ENCODE assay signal across 8 cellular contexts in the genomic region with DNA sequence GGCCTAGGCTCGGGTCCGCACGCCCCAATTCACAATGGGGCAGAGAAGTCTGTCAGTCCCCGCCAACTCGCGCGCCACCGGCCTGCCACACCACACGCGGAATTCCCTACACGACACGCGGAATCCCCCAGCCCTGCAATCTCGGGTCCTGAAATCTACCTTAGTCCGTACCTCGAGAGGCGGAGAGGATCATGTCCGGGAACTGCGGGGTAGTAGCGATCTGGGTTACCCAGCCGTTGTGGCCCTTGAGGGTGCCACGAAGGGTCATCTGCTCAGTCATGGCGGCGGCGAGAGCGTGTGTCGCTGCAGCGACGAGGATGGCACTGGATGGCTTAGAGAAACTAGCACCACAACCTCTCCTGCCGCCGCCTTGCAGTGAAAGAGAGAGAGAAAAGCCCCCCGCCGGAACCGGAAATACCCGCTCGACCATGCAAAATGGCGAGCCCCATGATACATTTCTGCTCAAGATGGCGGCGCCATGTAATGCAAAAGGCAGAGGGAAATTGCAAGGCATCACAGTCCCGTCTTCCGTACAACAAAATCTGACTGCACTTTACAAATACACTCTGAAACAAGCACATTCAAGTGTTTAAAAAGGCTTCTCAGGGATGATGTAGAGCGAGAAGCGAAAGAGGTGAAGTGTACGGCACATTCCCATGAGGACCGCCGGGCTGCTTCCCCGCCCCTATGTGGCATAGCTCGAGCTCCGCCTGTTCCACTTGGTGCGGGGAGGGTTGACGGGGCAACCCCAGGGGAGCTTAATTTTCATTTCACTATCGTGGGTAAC. TPM values are rescaled to one million over a fixed set of nuclear protein-coding genes. Genes with fewer than 3 reads are reported as not detected.
DNase-seq lines count a peak whose midpoint lies in the region; ATAC-seq and TF ChIP-seq lines count a peak whose summit lies in the region.

Gene RACK1 (minus strand): TSS at position 386 of the 787 bp plus-strand sequence. CDS start 106 bp downstream, at position 280.

- H3K36me3 ChIP-seq in Caco-2 (ENCODE audit: control insufficient read depth, insufficient read depth, low read length) (peaks cover 18% of the 10 kb centered on the region), subcutaneous abdominal adipose tissue (ENCODE audit: control insufficient read depth in 5 of 5, insufficient read depth in 5 of 5, low read length in 5 of 5) (peaks cover 0 to 35% (median 29%) of the 10 kb centered on the region in 5 donors)

- no peak for TF ChIP-seq CTCF in Caco-2 (IDR thresholded peaks at IDR 0.05; ENCODE audit: insufficient read depth in 1 of 2, low read depth in 1 of 2, low read length in 1 of 2, severe bottlenecking in 1 of 2, unreplicated experiment in 1 of 2)
- TF ChIP-seq CTCF in fibroblast of mammary gland (conservative IDR thresholded peaks at IDR 0.05; ENCODE audit: control insufficient read depth, insufficient read depth, low read depth, low read length), result no peak
- no peak for TF ChIP-seq CTCF in neural crest cell (conservative IDR thresholded peaks at IDR 0.05)

- POLR2A ChIA-PET in Caco-2 (lab: Charles Lee), result interaction anchor here (1.0 to 1.1 kb wide), 5 partner anchors 9 to 59 kb away, joined by 3 to 9 read pairs (median 5); partner anchors contain the start of gene TRIM41

- H3K27me3 ChIP-seq in Caco-2 (replicated peaks; ENCODE audit: control insufficient read depth, insufficient read depth, low read length), result no peaks in the 10 kb centered on the region
- no peaks in the 10 kb centered on the region for H3K27me3 ChIP-seq in subcutaneous abdominal adipose tissue (ENCODE audit: control insufficient read depth in 5 of 5, insufficient read depth in 4 of 5, low read length in 5 of 5)

- H3K4me3 ChIP-seq in Caco-2 (ENCODE audit: low read depth, low read length) (peak within 1 kb of the TSS; percentile 87), fibroblast of mammary gland (ENCODE audit: control insufficient read depth, low read depth, low read length) (peak within 1 kb of the TSS; percentile 98), subcutaneous abdominal adipose tissue (ENCODE audit: low read depth in 1 of 5, low read length in 5 of 5) (peak within 1 kb of the TSS; percentile 89 to 100 (median 99))

- H3K27ac Mint-ChIP-seq in Caco-2 (ENCODE audit: unreplicated experiment) (peak within 1 kb of the TSS; percentile 100), neural crest cell (ENCODE audit: unreplicated experiment) (peak within 1 kb of the TSS; percentile 100)

- in situ Hi-C loops in KBM-7 (cut with MboI; ENCODE audit: low pct_unique_long_range_greater_than_20kb, low sequenced_read_pairs), result no loop called here

- H3K27ac ChIP-seq in subcutaneous abdominal adipose tissue (ENCODE audit: low read depth, low read length), result peak within 1 kb of the TSS; percentile 99

- H3K4me1 ChIP-seq in Caco-2 (peaks cover 26% of the 10 kb centered on the region), subcutaneous abdominal adipose tissue (ENCODE audit: control insufficient read depth in 5 of 5, insufficient read depth in 5 of 5, low read length in 5 of 5) (peaks cover 18 to 64% (median 56%) of the 10 kb centered on the region in 5 donors)

- H3K36me3 Mint-ChIP-seq in Caco-2 (ENCODE audit: insufficient read depth, unreplicated experiment), result peaks cover 87% of the 10 kb centered on the region
- peaks cover 29% of the 10 kb centered on the region for H3K36me3 Mint-ChIP-seq in neural crest cell (ENCODE audit: low read depth)

- H3K27me3 Mint-ChIP-seq in Caco-2 (ENCODE audit: insufficient read depth, unreplicated experiment) (no peaks in the 10 kb centered on the region), neural crest cell (ENCODE audit: low read depth) (peaks cover 6% of the 10 kb centered on the region)

- H3K9me3 Mint-ChIP-seq in Caco-2 (ENCODE audit: unreplicated experiment), result no peaks in the 10 kb centered on the region
- no peaks in the 10 kb centered on the region for H3K9me3 Mint-ChIP-seq in neural crest cell

- H3K9ac ChIP-seq in subcutaneous abdominal adipose tissue (ENCODE audit: low read length in 5 of 5), result peak within 1 kb of the TSS; percentile 82 to 100 (median 93)

- peak; percentile 59 for ATAC-seq in GM21619 (IDR thresholded peaks at IDR 0.05; ENCODE audit: unreplicated experiment)

- intact Hi-C loops in Caco-2 (cut with micrococcal nuclease; ENCODE audit: unreplicated experiment), result loop anchor here (1.0 kb wide), 1 partner anchor 20 kb away; the partner anchor contains the start of gene TRIM41

- no peaks in the 10 kb centered on the region for H3K9me3 ChIP-seq in Caco-2
- H3K9me3 ChIP-seq in subcutaneous abdominal adipose tissue (ENCODE audit: control insufficient read depth in 5 of 5, low read length in 5 of 5), result no peaks in the 10 kb centered on the region

- BruUV-seq in Caco-2 (replicated peaks; lab: Mats Ljungman, UMichigan), result TSS peak; percentile 48

- CTCF ChIA-PET in Caco-2 (lab: Charles Lee), result interaction anchor here (1.0 kb wide), 1 partner anchor 59 kb away, joined by 3 read pairs; no protein-coding TSS in a partner anchor

- H3K4me3 Mint-ChIP-seq in Caco-2 (ENCODE audit: unreplicated experiment) (peak within 1 kb of the TSS; percentile 97), neural crest cell (peak within 1 kb of the TSS; percentile 100)

- H3K4me1 Mint-ChIP-seq in Caco-2 (ENCODE audit: low read depth, unreplicated experiment) (peaks cover 19% of the 10 kb centered on the region), neural crest cell (peaks cover 63% of the 10 kb centered on the region)

- peak; percentile 91 to 92 for DNase-seq in Caco-2
- DNase-seq in KBM-7, result peak; percentile 94
- peak; percentile 79 for DNase-seq in activated T-cell treated with anti-CD3 and anti-CD28 coated beads for 48 hours (ENCODE audit: low read depth)
- peak; percentile 85 for DNase-seq in fibroblast of mammary gland (ENCODE audit: low read depth)
- DNase-seq in neural crest cell (ENCODE audit: low read depth, low spot score), result peak; percentile 84
- DNase-seq in NCI-H446 (lab: John Stamatoyannopoulos, UW), result no peak

RNA-seq across cellular contexts. Expression of gene RACK1, which starts in this region (rescaled TPM):
- total RNA-seq in Caco-2 (2022), result 2,098 and 2,258 TPM in 2 replicates
- total RNA-seq in neural crest cell, result 2,359 and 2,449 TPM in 2 replicates

Comparison
In these comparisons a context has a peak if more than half of its experiments do, and no peak if none do; other contexts are left out.
1. DNase-seq: peak in Caco-2 (2 of 2), KBM-7 (single experiment), activated T-cell treated with anti-CD3 and anti-CD28 coated beads for 48 hours (single experiment), fibroblast of mammary gland (single experiment) and neural crest cell (single experiment); none in NCI-H446 (0 of 2).
2. Peak in every context shown above with its lines, with median percentiles within 50 percentile points of each other: H3K4me3 ChIP-seq.